ENCODE assay signal across 10 cellular contexts in the genomic region with DNA sequence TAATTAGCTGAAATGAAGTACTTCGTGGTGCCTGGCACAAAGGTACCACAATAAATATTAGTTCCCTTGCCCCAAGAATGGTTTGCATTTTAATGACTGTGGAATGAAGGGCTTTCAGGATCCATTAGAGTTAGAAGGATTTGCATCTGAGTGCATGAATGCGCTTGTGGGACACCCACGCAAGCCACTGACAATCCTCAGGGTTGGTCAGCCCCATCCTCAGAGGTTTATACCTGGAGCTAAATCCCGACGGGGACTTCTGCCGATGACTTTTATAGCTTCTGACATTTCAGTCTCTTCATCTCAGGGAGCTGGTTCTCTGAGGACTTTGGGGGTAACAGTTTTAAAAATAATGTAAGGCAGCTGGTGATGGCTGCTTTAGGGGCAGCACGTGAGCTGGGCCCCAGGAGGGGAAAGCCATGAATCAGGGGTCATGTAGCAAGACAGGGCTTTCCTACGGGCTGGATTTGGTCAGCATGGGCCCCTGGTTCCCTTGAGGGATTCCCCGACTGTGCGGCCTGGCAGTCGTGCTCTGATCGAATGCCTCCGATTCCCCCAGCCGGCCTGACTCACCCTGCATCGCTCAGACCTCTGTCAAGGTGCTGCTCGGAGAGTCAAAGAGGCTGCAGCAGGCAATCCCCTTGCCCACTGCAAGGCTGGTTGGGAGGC.
A peak's percentile ranks its signal among the peaks of the same experiment; 100 is the strongest.
DNase-seq lines count a peak whose midpoint lies in the region; ATAC-seq lines count a peak whose summit lies in the region.
"Had no signal": no experiment of that assay in that cellular context is flagged by ENCODE, and none has a peak within 500 bp of the region (broad histone marks: within the 10 kb centered on the region; RNA-seq: fewer than 3 reads in every experiment).

No MANE protein-coding gene starts in this region.

- peaks cover under 1% of the 10 kb centered on the region for H3K27me3 Mint-ChIP-seq in stimulated activated naive CD8-positive, alpha-beta T cell treated with anti-CD3 and anti-CD28 coated beads, Interleukin-15, Interleukin-2, amounts not matched to agents 100 ng/mL and 50 ng/mL, for 24 hours

- DNase-seq in stimulated activated CD4-positive, alpha-beta T cell treated with anti-CD3 and anti-CD28 coated beads, Interleukin-15, amount 100 ng/mL, for 24 hours, result peak; percentile 48
- no peak for DNase-seq in stimulated activated CD4-positive, alpha-beta T cell treated with anti-CD3 and anti-CD28 coated beads, Interleukin-12 subunit alpha, Interleukin-12 subunit beta, amount 100 ng/mL, for 4 hours
- no peak for DNase-seq in NCI-H2227 (lab: John Stamatoyannopoulos, UW; ENCODE audit: unreplicated experiment)
- DNase-seq in RKO (ENCODE audit: low spot score), result no peak
- no peak for DNase-seq in OCI-M2 (lab: John Stamatoyannopoulos, UW; ENCODE audit: unreplicated experiment)
- DNase-seq: foreskin melanocyte, NCI-H2081 treated with DMSO at 0.1 percent for 48 hours had no signal

- peaks cover 75% of the 10 kb centered on the region for H3K4me1 Mint-ChIP-seq in stimulated activated naive CD8-positive, alpha-beta T cell treated with anti-CD3 and anti-CD28 coated beads, Interleukin-15, Interleukin-2, amounts not matched to agents 100 ng/mL and 50 ng/mL, for 24 hours (ENCODE audit: low read depth)

- ATAC-seq in GM21825 (IDR thresholded peaks at IDR 0.05; ENCODE audit: unreplicated experiment) (peak; percentile 47), HG03520 (IDR thresholded peaks at IDR 0.05; ENCODE audit: unreplicated experiment) (peak; percentile 43)

- H3K4me3 Mint-ChIP-seq in stimulated activated naive CD8-positive, alpha-beta T cell treated with anti-CD3 and anti-CD28 coated beads, Interleukin-15, Interleukin-2, amounts not matched to agents 100 ng/mL and 50 ng/mL, for 24 hours, result no peak overlapping the region

- no peaks in the 10 kb centered on the region for H3K36me3 Mint-ChIP-seq in stimulated activated naive CD8-positive, alpha-beta T cell treated with anti-CD3 and anti-CD28 coated beads, Interleukin-15, Interleukin-2, amounts not matched to agents 100 ng/mL and 50 ng/mL, for 24 hours (ENCODE audit: low read depth)

- H3K27ac Mint-ChIP-seq in stimulated activated naive CD8-positive, alpha-beta T cell treated with anti-CD3 and anti-CD28 coated beads, Interleukin-15, Interleukin-2, amounts not matched to agents 100 ng/mL and 50 ng/mL, for 24 hours, result peak overlapping the region; percentile 98

- no peaks in the 10 kb centered on the region for H3K9me3 Mint-ChIP-seq in stimulated activated naive CD8-positive, alpha-beta T cell treated with anti-CD3 and anti-CD28 coated beads, Interleukin-15, Interleukin-2, amounts not matched to agents 100 ng/mL and 50 ng/mL, for 24 hours
